ENCODE assay signal across 8 cellular contexts in the genomic region with DNA sequence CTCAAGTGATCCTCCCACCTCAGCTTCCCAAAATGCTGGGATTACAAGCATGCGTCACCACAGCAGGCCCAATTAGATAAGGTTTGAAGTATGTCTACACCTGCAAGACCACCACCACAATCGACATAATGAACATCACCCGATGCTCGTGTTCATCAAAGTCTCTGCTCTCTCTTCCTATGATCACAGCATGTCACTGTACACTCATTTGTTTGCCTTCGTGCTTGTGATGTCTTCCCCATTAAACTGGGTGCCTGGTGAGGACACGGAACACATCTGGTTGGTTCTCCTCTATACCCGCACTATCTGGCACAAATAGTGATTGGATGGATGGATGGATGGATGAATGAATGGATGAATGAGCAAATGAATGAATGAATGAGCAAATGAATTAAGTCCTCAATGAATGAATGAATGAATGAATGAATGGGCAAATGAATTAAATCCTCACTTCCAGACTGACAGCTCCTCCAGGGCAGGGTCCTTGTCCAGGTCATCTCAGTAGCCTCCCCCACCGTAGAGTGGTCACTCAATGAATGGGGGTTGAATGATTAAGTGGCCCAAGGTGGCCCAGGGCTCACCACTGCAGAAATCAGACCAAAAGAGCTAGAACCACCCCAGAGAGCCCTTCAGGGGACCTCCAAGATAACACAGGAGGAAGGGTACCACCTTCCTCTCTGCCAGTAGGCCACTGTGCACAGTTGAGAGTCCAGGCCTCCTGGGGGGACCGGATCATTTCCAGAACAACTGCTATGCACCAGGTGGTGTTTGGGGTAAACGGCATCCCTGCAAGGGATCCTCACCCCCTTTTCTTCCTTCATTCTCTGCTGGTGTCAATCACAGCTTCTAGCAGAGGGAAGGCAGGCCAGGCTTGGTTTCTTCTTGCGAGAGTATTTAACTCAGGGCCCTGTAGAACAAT. TPM values are rescaled to one million over a fixed set of nuclear protein-coding genes. Genes with fewer than 3 reads are reported as not detected.
DNase-seq lines count a peak whose midpoint lies in the region; ATAC-seq and TF ChIP-seq lines count a peak whose summit lies in the region.

No MANE protein-coding gene starts in this region.

- WGBS in heart right ventricle, 2 donors = 43 to 49% methylated on average over 11 of the region's 11 CpGs

- H3K27me3 ChIP-seq in heart right ventricle = no peaks in the 10 kb centered on the region

- peak overlapping the region in 7 of 10 donors; percentile 41 to 100 (median 100) for H3K27ac ChIP-seq in heart right ventricle

- peak overlapping the region in 1 of 10 donors; percentile 98 for H3K4me3 ChIP-seq in heart right ventricle

- peaks cover 15 to 64% (median 40%) of the 10 kb centered on the region in 9 donors for H3K36me3 ChIP-seq in heart right ventricle

- DNase-seq in ELF-1 (ENCODE audit: low read depth, low spot score) = peak; percentile 73
- DNase-seq in LoVo (ENCODE audit: low spot score) = peak; percentile 49
- peak; percentile 49 to 69 for DNase-seq in activated T-cell treated with anti-CD3 and anti-CD28 coated beads, Interleukin-2, amount 50 U/mL, for 48 hours
- DNase-seq in heart right ventricle = no peak
- peak; percentile 44 for DNase-seq in stimulated activated naive CD8-positive, alpha-beta T cell treated with anti-CD3 and anti-CD28 coated beads, Interleukin-15, Interleukin-2, amounts not matched to agents 100 U/mL and 50 U/mL, for 24 hours
- DNase-seq in nucleus accumbens (lab: John Stamatoyannopoulos, UW) = no peak

- no peaks in the 10 kb centered on the region for H3K9me3 ChIP-seq in heart right ventricle

- ATAC-seq in heart right ventricle (peak in 3 of 8 donors; percentile 0 to 5 (median 0)), HG02623 (IDR thresholded peaks at IDR 0.05; ENCODE audit: unreplicated experiment) (no peak), GM19463 (IDR thresholded peaks at IDR 0.05; ENCODE audit: unreplicated experiment) (no peak)
- ATAC-seq in stimulated activated naive CD8-positive, alpha-beta T cell treated with anti-CD3 and anti-CD28 coated beads, Interleukin-15, Interleukin-2, amounts not matched to agents 100 U/mL and 50 U/mL, for 24 hours = no peak

- peaks cover 0 to 28% (median 23%) of the 10 kb centered on the region in 9 donors for H3K4me1 ChIP-seq in heart right ventricle

- TF ChIP-seq CTCF in heart right ventricle (IDR thresholded peaks at IDR 0.05) = no peak

- intact Hi-C loops in heart right ventricle (cut with DNase I) = loop anchor here in 1 of 10 donors (2.0 kb wide), 1 partner anchor 33 kb away; no protein-coding TSS in a partner anchor

RNA-seq across cellular contexts. Expression of a gene that starts 4.9 kb away (rescaled TPM):
- 1,000 to 10,000 TPM in 2 of 10 donors, 100 to 1,000 TPM in 8; 477 to 1,905 (median 620) TPM for total RNA-seq in heart right ventricle
- 1,000 to 10,000 TPM; 1,890 to 3,093 TPM for polyA plus RNA-seq in heart right ventricle

RNA-seq across cellular contexts. Expression of a gene that starts 11.9 kb away (rescaled TPM):
- 1 to 10 TPM; 5.2 to 7.9 (median 6.8) TPM for total RNA-seq in heart right ventricle
- 1 to 10 TPM; 1.5 to 2.0 TPM for polyA plus RNA-seq in heart right ventricle

Comparison
In these comparisons a context has a peak if more than half of its experiments do, and no peak if none do; other contexts are left out.
1. DNase-seq: peak in ELF-1 (single experiment), LoVo (single experiment), activated T-cell treated with anti-CD3 and anti-CD28 coated beads, Interleukin-2, amount 50 U/mL, for 48 hours (2 of 2) and stimulated activated naive CD8-positive, alpha-beta T cell treated with anti-CD3 and anti-CD28 coated beads, Interleukin-15, Interleukin-2, amounts not matched to agents 100 U/mL and 50 U/mL, for 24 hours (single experiment); none in heart right ventricle (0 of 2) and nucleus accumbens (0 of 56).